In genomic region chr17:79951361-79952264, GRCh38 we compare ENCODE assay signal across 10 cellular contexts.
DNase-seq lines count a peak whose midpoint lies in the region; ATAC-seq and TF ChIP-seq lines count a peak whose summit lies in the region.
"Had no signal": no experiment of that assay in that cellular context is flagged by ENCODE, and none has a peak within 500 bp of the region (broad histone marks: within the 10 kb centered on the region; RNA-seq: fewer than 3 reads in every experiment).

No MANE protein-coding gene starts in this region.

- H4K8ac ChIP-seq in mesenchymal stem cell (ENCODE audit: low read length), result peak overlapping the region; percentile 83

- H3K9me3 ChIP-seq in mesenchymal stem cell (ENCODE audit: control insufficient read depth, low read length) (no peaks in the 10 kb centered on the region), tibial artery (no peaks in the 10 kb centered on the region)

- H3K23ac ChIP-seq in mesenchymal stem cell (ENCODE audit: low read length in 2 of 2), result no peak overlapping the region

- H3K4me3 ChIP-seq in mesenchymal stem cell (ENCODE audit: insufficient read depth in 1 of 2, low read depth in 1 of 2, low read length in 2 of 2) (no peak overlapping the region), tibial artery (peak overlapping the region; percentile 3 to 33)

- no peak for ATAC-seq in HG03354 (IDR thresholded peaks at IDR 0.05; ENCODE audit: poor library complexity, severe bottlenecking, unreplicated experiment)

- no peak overlapping the region for H3K14ac ChIP-seq in mesenchymal stem cell (ENCODE audit: low read length in 2 of 2)

- no peak overlapping the region for H2AFZ ChIP-seq in mesenchymal stem cell (ENCODE audit: low read depth, low read length)

- peak overlapping the region; percentile 48 for H3K9ac ChIP-seq in mesenchymal stem cell (ENCODE audit: low read length)

- peak overlapping the region in 1 of 2 experiments; percentile 71 for H3K4ac ChIP-seq in mesenchymal stem cell (ENCODE audit: low read depth in 1 of 2, low read length in 2 of 2)

- no peaks in the 10 kb centered on the region for H3K27me3 ChIP-seq in mesenchymal stem cell (ENCODE audit: control insufficient read depth in 1 of 2, insufficient read depth in 1 of 2, low read length in 2 of 2)
- no peaks in the 10 kb centered on the region for H3K27me3 ChIP-seq in tibial artery

- peak overlapping the region; percentile 12 for H2BK5ac ChIP-seq in mesenchymal stem cell (ENCODE audit: low read depth, low read length, poor library complexity, severe bottlenecking)

- H2BK12ac ChIP-seq in mesenchymal stem cell (ENCODE audit: low read length in 2 of 2), result peak overlapping the region; percentile 82 to 85

- H2AK5ac ChIP-seq in mesenchymal stem cell (ENCODE audit: low read length, severe bottlenecking), result no peak overlapping the region

- H3K27ac ChIP-seq in mesenchymal stem cell (ENCODE audit: low read length, poor library complexity, severe bottlenecking) (no peak overlapping the region), tibial artery (peak overlapping the region in 1 of 2 donors; percentile 4)

- peaks cover 21% of the 10 kb centered on the region for H3K4me1 ChIP-seq in mesenchymal stem cell (ENCODE audit: control insufficient read depth, insufficient read depth, low read depth, low read length)
- peaks cover 0 to 27% (median 24%) of the 10 kb centered on the region in 4 donors for H3K4me1 ChIP-seq in tibial artery

- H3K36me3 ChIP-seq in mesenchymal stem cell (ENCODE audit: control insufficient read depth in 1 of 2, insufficient read depth in 2 of 2, low read depth in 1 of 2, low read length in 2 of 2) (peaks cover 33 to 55% of the 10 kb centered on the region in 2 experiments), tibial artery (peaks cover 0 to 33% (median 30%) of the 10 kb centered on the region in 3 donors)

- peak overlapping the region; percentile 71 for H2BK15ac ChIP-seq in mesenchymal stem cell (ENCODE audit: low read depth, poor library complexity, severe bottlenecking)

- peak overlapping the region; percentile 93 for H2BK120ac ChIP-seq in mesenchymal stem cell (ENCODE audit: low read depth, low read length)

- H3K79me1 ChIP-seq in mesenchymal stem cell (replicated peaks; ENCODE audit: low read length, poor library complexity, severe bottlenecking), result peaks cover 18% of the 10 kb centered on the region

- WGBS in mesenchymal stem cell, result 20% methylated on average over 28 of the region's 31 CpGs

- H3K4me1 Mint-ChIP-seq in activated CD4-positive, alpha-beta T cell treated with anti-CD3 and anti-CD28 coated beads, Interleukin-2, amount 10 ng/mL, durations not matched to agents 24 days and 14 days, result no peaks in the 10 kb centered on the region

- H3K27ac Mint-ChIP-seq in activated CD4-positive, alpha-beta T cell treated with anti-CD3 and anti-CD28 coated beads, Interleukin-2, amount 10 ng/mL, durations not matched to agents 24 days and 14 days, result no peak overlapping the region
- H3K27ac Mint-ChIP-seq: IgD-negative memory B cell had no signal

- H3K18ac ChIP-seq in mesenchymal stem cell (ENCODE audit: low read depth in 1 of 2, low read length in 2 of 2), result peak overlapping the region; percentile 37 to 90

- no peaks in the 10 kb centered on the region for H3K36me3 Mint-ChIP-seq in activated CD4-positive, alpha-beta T cell treated with anti-CD3 and anti-CD28 coated beads, Interleukin-2, amount 10 ng/mL, durations not matched to agents 24 days and 14 days (ENCODE audit: low read depth)
- H3K36me3 Mint-ChIP-seq: IgD-negative memory B cell had no signal

- TF ChIP-seq CTCF in tibial artery (IDR thresholded peaks at IDR 0.05), result peak in 1 of 2 experiments; percentile 14

- no peak overlapping the region for H4K91ac ChIP-seq in mesenchymal stem cell (ENCODE audit: low read length)

- intact Hi-C loops in tibial artery (cut with DNase I; ENCODE audit: low total_unique reads), result no loop called here
- intact Hi-C loops in activated CD4-positive, alpha-beta T cell treated with anti-CD3 and anti-CD28 coated beads, Interleukin-2, amount 10 ng/mL, durations not matched to agents 24 days and 14 days (cut with micrococcal nuclease), result no loop called here

- H3K4me2 ChIP-seq in mesenchymal stem cell (ENCODE audit: low read length, poor library complexity, severe bottlenecking), result no peak overlapping the region

- DNase-seq in NCI-H1436 (lab: John Stamatoyannopoulos, UW) (peak; percentile 54), NCI-H1436 treated with DMSO at 0.1 percent for 48 hours (lab: John Stamatoyannopoulos, UW) (no peak), dedifferentiated amniotic fluid mesenchymal stem cell (ENCODE audit: extremely low spot score) (peak; percentile 26), mesenchymal stem cell (peak; percentile 96), tibial artery (peak in 1 of 2 donors; percentile 76), D341Med (ENCODE audit: low spot score) (no peak)
- no peak for DNase-seq in activated CD4-positive, alpha-beta T cell treated with anti-CD3 and anti-CD28 coated beads, Interleukin-2, amount 10 ng/mL, durations not matched to agents 24 days and 14 days
- DNase-seq: ACHN had no signal

- H3K9me3 Mint-ChIP-seq in activated CD4-positive, alpha-beta T cell treated with anti-CD3 and anti-CD28 coated beads, Interleukin-2, amount 10 ng/mL, durations not matched to agents 24 days and 14 days, result no peaks in the 10 kb centered on the region
- H3K9me3 Mint-ChIP-seq: IgD-negative memory B cell had no signal

- no peak overlapping the region for H3K4me3 Mint-ChIP-seq in activated CD4-positive, alpha-beta T cell treated with anti-CD3 and anti-CD28 coated beads, Interleukin-2, amount 10 ng/mL, durations not matched to agents 24 days and 14 days
- H3K4me3 Mint-ChIP-seq: IgD-negative memory B cell had no signal

- no peaks in the 10 kb centered on the region for H3K27me3 Mint-ChIP-seq in activated CD4-positive, alpha-beta T cell treated with anti-CD3 and anti-CD28 coated beads, Interleukin-2, amount 10 ng/mL, durations not matched to agents 24 days and 14 days
- H3K27me3 Mint-ChIP-seq: IgD-negative memory B cell had no signal

Comparison
In these comparisons a context has a peak if more than half of its experiments do, and no peak if none do; other contexts are left out.
1. DNase-seq: peak in NCI-H1436 (single experiment), dedifferentiated amniotic fluid mesenchymal stem cell (single experiment) and mesenchymal stem cell (single experiment); none in NCI-H1436 treated with DMSO at 0.1 percent for 48 hours (single experiment), activated CD4-positive, alpha-beta T cell treated with anti-CD3 and anti-CD28 coated beads, Interleukin-2, amount 10 ng/mL, durations not matched to agents 24 days and 14 days (single experiment) and D341Med (single experiment).
2. H3K4me3 ChIP-seq: peak in tibial artery (2 of 2); none in mesenchymal stem cell (0 of 2).